ENCODE assay signal across 8 cellular contexts in genomic region chr7:112202819-112203218, GRCh38. TPM values are rescaled to one million over a fixed set of nuclear protein-coding genes. Genes with fewer than 3 reads are reported as not detected.
DNase-seq lines count a peak whose midpoint lies in the region; ATAC-seq lines count a peak whose summit lies in the region.

No MANE protein-coding gene starts in this region.

- DNase-seq in NCI-H510A treated with DMSO at 0.1 percent for 48 hours (lab: John Stamatoyannopoulos, UW) = peak; percentile 33
- DNase-seq in NCI-H510A (lab: John Stamatoyannopoulos, UW) = no peak
- peak; percentile 75 for DNase-seq in NCI-H345 (lab: John Stamatoyannopoulos, UW)
- DNase-seq in effector CD4-positive, alpha-beta T cell = peak; percentile 26
- DNase-seq in sciatic nerve (ENCODE audit: low spot score) = peak; percentile 72
- no peak for DNase-seq in posterior vena cava (ENCODE audit: low spot score)

- intact Hi-C loops in sciatic nerve (cut with DNase I) = no loop called here
- intact Hi-C loops in posterior vena cava (cut with DNase I) = no loop called here

- ATAC-seq in sciatic nerve (no peak), GM18511 (IDR thresholded peaks at IDR 0.05; ENCODE audit: unreplicated experiment) (no peak), HG03139 (IDR thresholded peaks at IDR 0.05; ENCODE audit: unreplicated experiment) (no peak)

RNA-seq across cellular contexts. Expression of gene DOCK4, which starts 3.4 kb away (rescaled TPM):
- total RNA-seq in sciatic nerve (51.2 TPM), posterior vena cava (10 to 100 TPM; 26.1 TPM)

RNA-seq across cellular contexts. Expression of gene ZNF277, which starts 3.7 kb away (rescaled TPM):
- total RNA-seq in sciatic nerve (24.0 TPM), posterior vena cava (10 to 100 TPM; 15.0 to 19.8 TPM)

Comparison
In these comparisons a context has a peak if more than half of its experiments do, and no peak if none do; other contexts are left out.
1. DNase-seq: peak in NCI-H510A treated with DMSO at 0.1 percent for 48 hours (single experiment), NCI-H345 (single experiment), effector CD4-positive, alpha-beta T cell (single experiment) and sciatic nerve (single experiment); none in NCI-H510A (single experiment) and posterior vena cava (single experiment).